In the genomic region with DNA sequence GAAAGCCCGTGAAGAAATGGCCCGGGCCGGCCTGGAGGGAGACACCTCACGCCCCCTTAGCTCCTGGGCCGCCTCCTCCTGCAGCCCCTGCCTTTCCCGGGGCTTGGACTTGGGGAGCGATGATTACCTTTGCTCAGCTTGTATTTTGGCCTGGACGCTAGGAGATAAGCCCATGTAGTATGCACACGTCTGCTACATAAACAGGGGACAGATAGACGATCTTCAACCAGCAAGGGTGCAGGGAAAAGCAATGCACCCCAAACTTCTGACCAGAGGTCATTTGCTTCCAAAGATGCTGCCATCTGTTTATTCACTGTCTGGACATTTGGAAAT, we compare ENCODE assay signal across 18 cellular contexts. TPM values are rescaled to one million over a fixed set of nuclear protein-coding genes. Genes with fewer than 3 reads are reported as not detected.
A peak's percentile ranks its signal among the peaks of the same experiment; 100 is the strongest.
DNase-seq lines count a peak whose midpoint lies in the region; ATAC-seq and TF ChIP-seq lines count a peak whose summit lies in the region.
"Had no signal": no experiment of that assay in that cellular context is flagged by ENCODE, and none has a peak within 500 bp of the region (broad histone marks: within the 10 kb centered on the region; RNA-seq: fewer than 3 reads in every experiment).

No MANE protein-coding gene starts in this region.

- H3K36me3 ChIP-seq in ES-I3 (ENCODE audit: insufficient read depth, low read length): no peaks in the 10 kb centered on the region
- H3K36me3 ChIP-seq in Panc1 (ENCODE audit: control insufficient read depth, insufficient read depth, low read length): no peaks in the 10 kb centered on the region; the same call in 1 of the 2 replicates
- H3K36me3 ChIP-seq: heart left ventricle, left lung, Peyer's patch, thoracic aorta had no signal

- intact Hi-C loops in CD4-positive, alpha-beta T cell (cut with DNase I, micrococcal nuclease): no loop called here
- intact Hi-C loops in Panc1 (cut with micrococcal nuclease; ENCODE audit: unreplicated experiment): loop anchor here (10.0 kb wide), 1 partner anchor 72 kb away; no protein-coding TSS in a partner anchor

- H3K4me3 ChIP-seq in Panc1 (ENCODE audit: low read depth in 2 of 2, low read length in 2 of 2) (peak overlapping the region; percentile 48 to 49), iPS-18c (ENCODE audit: insufficient read depth, low read depth, low read length) (peak overlapping the region; percentile 58; the same call in 1 of the 2 replicates)

- H3K9ac ChIP-seq in ES-I3 (ENCODE audit: low read depth, low read length): peak overlapping the region; percentile 50; the same call in 1 of the 2 replicates

- no peak for DNase-seq in CD4-positive, alpha-beta T cell
- DNase-seq in Panc1 (ENCODE audit: low read depth, low spot score) (no peak), GDM1 (lab: John Stamatoyannopoulos, UW) (no peak)
- no peak for DNase-seq in stimulated activated naive CD4-positive, alpha-beta T cell treated with Interleukin-2 at 50 U/mL for 16 hours (lab: John Stamatoyannopoulos, UW)
- DNase-seq: activated CD8-positive, alpha-beta T cell treated with anti-CD3 and anti-CD28 coated beads for 36 hours; central memory CD4-positive, alpha-beta T cell had no signal

- no TSS peak for BruUV-seq in Panc1 (replicated peaks; lab: Mats Ljungman, UMichigan)

- no peak for ATAC-seq in CD4-positive, alpha-beta T cell (ENCODE audit: poor library complexity)
- ATAC-seq in Panc1: no peak
- ATAC-seq in GM19463 (IDR thresholded peaks at IDR 0.05; ENCODE audit: unreplicated experiment): no peak
- no peak for ATAC-seq in HG02840 (IDR thresholded peaks at IDR 0.05; ENCODE audit: low FRiP score, unreplicated experiment)
- ATAC-seq: activated CD8-positive, alpha-beta T cell treated with anti-CD3 and anti-CD28 coated beads for 36 hours; activated naive CD4-positive, alpha-beta T cell treated with anti-CD3 and anti-CD28 coated beads, Interleukin-2, amount 50 U/mL, for 72 hours; heart left ventricle had no signal

- TF ChIP-seq CTCF in CD4-positive, alpha-beta T cell (IDR thresholded peaks at IDR 0.05): no peak
- no peak for TF ChIP-seq CTCF in Panc1 (IDR thresholded peaks at IDR 0.05)

- H3K9me3 Mint-ChIP-seq in CD4-positive, alpha-beta T cell: no peaks in the 10 kb centered on the region
- H3K9me3 Mint-ChIP-seq: activated CD8-positive, alpha-beta T cell treated with anti-CD3 and anti-CD28 coated beads for 36 hours; activated naive CD4-positive, alpha-beta T cell treated with anti-CD3 and anti-CD28 coated beads, Interleukin-2, amount 50 U/mL, for 72 hours had no signal

- H3K4me1 ChIP-seq in ES-I3 (ENCODE audit: insufficient read depth, low read length): no peaks in the 10 kb centered on the region; the same call in 1 of the 2 replicates
- H3K4me1 ChIP-seq in Panc1 (ENCODE audit: control insufficient read depth, insufficient read depth, low read length): peaks cover 11% of the 10 kb centered on the region

- no peak overlapping the region for H3K27ac ChIP-seq in CD4-positive, alpha-beta T cell (ENCODE audit: low read depth, low read length)
- no peak overlapping the region for H3K27ac ChIP-seq in Panc1 (ENCODE audit: low read length)
- H3K27ac ChIP-seq: heart left ventricle, HL-60, left lung, Peyer's patch, thoracic aorta had no signal

- no peaks in the 10 kb centered on the region for H3K9me3 ChIP-seq in CD4-positive, alpha-beta T cell (ENCODE audit: control insufficient read depth, low read length)
- H3K9me3 ChIP-seq in ES-I3 (ENCODE audit: control insufficient read depth, insufficient read depth, low read length): no peaks in the 10 kb centered on the region
- H3K9me3 ChIP-seq in Panc1 (ENCODE audit: control insufficient read depth, insufficient read depth, low read depth, low read length): no peaks in the 10 kb centered on the region
- no peaks in the 10 kb centered on the region for H3K9me3 ChIP-seq in iPS-18c (ENCODE audit: control insufficient read depth, insufficient read depth, low read length)
- H3K9me3 ChIP-seq: heart left ventricle, left lung, Peyer's patch, thoracic aorta had no signal

- H3K27me3 ChIP-seq in CD4-positive, alpha-beta T cell (ENCODE audit: control insufficient read depth, insufficient read depth, low read length): peaks cover 51% of the 10 kb centered on the region
- H3K27me3 ChIP-seq in Panc1 (ENCODE audit: control insufficient read depth, insufficient read depth, low read length): no peaks in the 10 kb centered on the region

- H3K36me3 Mint-ChIP-seq in CD4-positive, alpha-beta T cell (ENCODE audit: low read depth): peaks cover 3% of the 10 kb centered on the region
- H3K36me3 Mint-ChIP-seq: activated naive CD4-positive, alpha-beta T cell treated with anti-CD3 and anti-CD28 coated beads, Interleukin-2, amount 50 U/mL, for 72 hours had no signal

- POLR2A ChIA-PET in CD4-positive, alpha-beta T cell (lab: Charles Lee): no interaction called here
- POLR2A ChIA-PET in Panc1 (lab: Charles Lee): no interaction called here

- H3K4me1 Mint-ChIP-seq in CD4-positive, alpha-beta T cell (ENCODE audit: low read depth): peaks cover 30% of the 10 kb centered on the region

- in situ Hi-C loops in Panc1 (cut with HindIII; ENCODE audit: low pct_unique_long_range_greater_than_20kb, low sequenced_read_pairs): no loop called here

- peak overlapping the region; percentile 37 for H3K4me3 Mint-ChIP-seq in CD4-positive, alpha-beta T cell

- H3K27ac Mint-ChIP-seq in CD4-positive, alpha-beta T cell: no peak overlapping the region
- H3K27ac Mint-ChIP-seq: activated CD8-positive, alpha-beta T cell treated with anti-CD3 and anti-CD28 coated beads for 36 hours; activated naive CD4-positive, alpha-beta T cell treated with anti-CD3 and anti-CD28 coated beads, Interleukin-2, amount 50 U/mL, for 72 hours had no signal

- CTCF ChIA-PET in CD4-positive, alpha-beta T cell (lab: Charles Lee): no interaction called here
- CTCF ChIA-PET in Panc1 (lab: Charles Lee): interaction anchor here (1.4 kb wide), 1 partner anchor 43 kb away, joined by 5 read pairs; no protein-coding TSS in a partner anchor

- H3K27me3 Mint-ChIP-seq in CD4-positive, alpha-beta T cell: peaks cover 64% of the 10 kb centered on the region

RNA-seq across cellular contexts. Expression of a gene that starts 0.9 kb away (rescaled TPM):
- total RNA-seq in CD4-positive, alpha-beta T cell: not detected
- total RNA-seq in Panc1 (2021; ENCODE audit: unreplicated experiment): 4.7 TPM
- 3.2 TPM for polyA plus RNA-seq in Panc1 (2012; ENCODE audit: insufficient read length)
- total RNA-seq: epithelial cell of proximal tubule, thoracic aorta had no signal
- polyA plus RNA-seq: smooth muscle cell had no signal

RNA-seq across cellular contexts. Expression of a gene that starts 3.3 kb away (rescaled TPM):
- 10 to 100 TPM; 22.3 to 22.7 TPM for total RNA-seq in CD4-positive, alpha-beta T cell
- 27.1 TPM for total RNA-seq in Panc1 (2021; ENCODE audit: unreplicated experiment)
- 31.8 TPM for polyA plus RNA-seq in Panc1 (2012; ENCODE audit: insufficient read length)

RNA-seq across cellular contexts. Expression of a gene that starts 28.4 kb away (rescaled TPM):
- total RNA-seq in CD4-positive, alpha-beta T cell: 10 to 100 TPM; 46.5 to 48.3 TPM
- total RNA-seq in Panc1 (2021; ENCODE audit: unreplicated experiment): 57.5 TPM
- 93.0 TPM for polyA plus RNA-seq in Panc1 (2012; ENCODE audit: insufficient read length)

RNA-seq across cellular contexts. Expression of a gene that starts 41.9 kb away (rescaled TPM):
- 10 to 100 TPM; 57.5 to 62.2 TPM for total RNA-seq in CD4-positive, alpha-beta T cell
- total RNA-seq in Panc1 (2021; ENCODE audit: unreplicated experiment): 32.6 TPM
- polyA plus RNA-seq in Panc1 (2012; ENCODE audit: insufficient read length): 35.5 TPM
